9 cellular contexts compared by ENCODE assay signal in the genomic region with DNA sequence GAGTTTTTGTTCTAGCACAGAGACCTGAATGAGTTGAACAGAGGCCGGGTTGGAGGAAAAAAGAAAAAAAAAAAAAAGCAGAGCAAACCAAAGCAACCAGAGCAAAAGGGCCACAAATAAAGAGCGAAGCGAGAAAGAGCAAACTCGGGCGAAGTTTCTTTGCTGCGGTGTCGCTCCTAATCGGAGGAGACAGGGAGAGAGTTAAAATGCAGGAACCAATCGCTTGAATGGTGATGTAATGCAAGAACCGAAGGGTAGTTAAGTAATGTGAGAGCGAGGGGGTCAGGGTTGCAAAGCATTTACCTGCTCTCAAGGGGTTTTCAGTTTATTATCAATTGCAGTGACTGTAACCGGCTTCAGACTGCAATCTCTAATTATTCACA.
DNase-seq lines count a peak whose midpoint lies in the region; ATAC-seq and TF ChIP-seq lines count a peak whose summit lies in the region.
"Had no signal": no experiment of that assay in that cellular context is flagged by ENCODE, and none has a peak within 500 bp of the region (broad histone marks: within the 10 kb centered on the region; RNA-seq: fewer than 3 reads in every experiment).

No MANE protein-coding gene starts in this region.

- no peaks in the 10 kb centered on the region for H3F3A ChIP-seq in MM.1S (ENCODE audit: insufficient read depth, low read length)

- ATAC-seq in Right ventricle myocardium inferior (peak; percentile 44), left lung (peak; percentile 36), upper lobe of left lung (ENCODE audit: low FRiP score in 2 of 2) (peak in 1 of 2 donors; percentile 70), GM18502 (IDR thresholded peaks at IDR 0.05; ENCODE audit: poor library complexity, unreplicated experiment) (no peak)
- ATAC-seq in natural killer cell treated with Interleukin-12 subunit alpha and Interleukin-12 subunit beta and Interleukin-15 and Interleukin-18, amount 100 ng/mL, for 72 hours = no peak

- H3K36me3 Mint-ChIP-seq in natural killer cell treated with Interleukin-12 subunit alpha and Interleukin-12 subunit beta and Interleukin-15 and Interleukin-18, amount 100 ng/mL, for 72 hours = no peaks in the 10 kb centered on the region
- H3K36me3 Mint-ChIP-seq: activated naive CD4-positive, alpha-beta T cell treated with anti-CD3 and anti-CD28 coated beads, Interleukin-2, amount 50 U/mL, for 24 hours had no signal

- DNase-seq in Right ventricle myocardium inferior (ENCODE audit: missing footprints) (no peak), cardiac septum (ENCODE audit: low spot score) (no peak), cerebellar cortex (ENCODE audit: low spot score) (peak; percentile 51), left lung (no peak), upper lobe of left lung (no peak), MM.1S (no peak)
- no peak for DNase-seq in natural killer cell treated with Interleukin-12 subunit alpha and Interleukin-12 subunit beta and Interleukin-15 and Interleukin-18, amount 100 ng/mL, for 72 hours (ENCODE audit: low spot score)

- H2AFZ ChIP-seq in MM.1S (ENCODE audit: low read length) = no peak overlapping the region

- no peaks in the 10 kb centered on the region for H3K79me2 ChIP-seq in MM.1S (ENCODE audit: low read length)

- H3K27ac ChIP-seq in left lung = peak overlapping the region; percentile 83 to 89
- peak overlapping the region; percentile 74 to 88 (median 85) for H3K27ac ChIP-seq in upper lobe of left lung
- no peak overlapping the region for H3K27ac ChIP-seq in MM.1S (ENCODE audit: low read length)

- no peak overlapping the region for H3K4me2 ChIP-seq in MM.1S (ENCODE audit: low read depth, low read length)

- H3K27ac Mint-ChIP-seq in natural killer cell treated with Interleukin-12 subunit alpha and Interleukin-12 subunit beta and Interleukin-15 and Interleukin-18, amount 100 ng/mL, for 72 hours = no peak overlapping the region
- H3K27ac Mint-ChIP-seq: activated naive CD4-positive, alpha-beta T cell treated with anti-CD3 and anti-CD28 coated beads, Interleukin-2, amount 50 U/mL, for 24 hours had no signal

- peaks cover 19% of the 10 kb centered on the region in 2 donors for H3K27me3 Mint-ChIP-seq in natural killer cell treated with Interleukin-12 subunit alpha and Interleukin-12 subunit beta and Interleukin-15 and Interleukin-18, amount 100 ng/mL, for 72 hours

- no peaks in the 10 kb centered on the region for H3K27me3 ChIP-seq in left lung
- no peaks in the 10 kb centered on the region for H3K27me3 ChIP-seq in upper lobe of left lung
- H3K27me3 ChIP-seq in MM.1S (replicated peaks; ENCODE audit: insufficient read depth, low read length) = no peaks in the 10 kb centered on the region

- TF ChIP-seq CTCF in left lung (IDR thresholded peaks at IDR 0.05) (no peak), upper lobe of left lung (IDR thresholded peaks at IDR 0.05) (no peak), MM.1S (IDR thresholded peaks at IDR 0.05; ENCODE audit: low read length) (no peak)

- no peaks in the 10 kb centered on the region for H4K20me1 ChIP-seq in MM.1S (ENCODE audit: insufficient read depth, low read length)

- H3K9me3 Mint-ChIP-seq in natural killer cell treated with Interleukin-12 subunit alpha and Interleukin-12 subunit beta and Interleukin-15 and Interleukin-18, amount 100 ng/mL, for 72 hours = no peaks in the 10 kb centered on the region
- H3K9me3 Mint-ChIP-seq: activated naive CD4-positive, alpha-beta T cell treated with anti-CD3 and anti-CD28 coated beads, Interleukin-2, amount 50 U/mL, for 24 hours had no signal

- H3K36me3 ChIP-seq in left lung (no peaks in the 10 kb centered on the region), upper lobe of left lung (no peaks in the 10 kb centered on the region), MM.1S (replicated peaks; ENCODE audit: insufficient read depth, low read length) (no peaks in the 10 kb centered on the region)

- WGBS in upper lobe of left lung, 2 donors = 2 to 3% methylated on average over 11 to 12 of the region's 12 CpGs

- no peak for TF ChIP-seq POLR2A in upper lobe of left lung (IDR thresholded peaks at IDR 0.05)

- H3K9ac ChIP-seq in MM.1S (ENCODE audit: low read length) = no peak overlapping the region

- no peak for TF ChIP-seq EP300 in upper lobe of left lung (IDR thresholded peaks at IDR 0.05)

- no peaks in the 10 kb centered on the region for H3K9me3 ChIP-seq in left lung
- no peaks in the 10 kb centered on the region for H3K9me3 ChIP-seq in upper lobe of left lung
- no peaks in the 10 kb centered on the region for H3K9me3 ChIP-seq in MM.1S (replicated peaks; ENCODE audit: insufficient read depth, low read length)

- no peaks in the 10 kb centered on the region for H3K9me2 ChIP-seq in MM.1S (replicated peaks; ENCODE audit: insufficient read depth, low read length)

- intact Hi-C loops in Right ventricle myocardium inferior (cut with DNase I) (loop anchor here (5.0 to 10.0 kb wide), 4 partner anchors 59 to 279 kb away; no protein-coding TSS in a partner anchor), cardiac septum (cut with DNase I) (loop anchor here (2.0 to 5.0 kb wide), 3 partner anchors 64 to 278 kb away; no protein-coding TSS in a partner anchor), left lung (cut with DNase I) (no loop called here)

- H3K4me1 ChIP-seq in left lung (peaks cover 4 to 63% of the 10 kb centered on the region in 2 donors), upper lobe of left lung (peaks cover 17 to 25% (median 21%) of the 10 kb centered on the region in 4 donors), MM.1S (ENCODE audit: low read length) (no peaks in the 10 kb centered on the region)

- H3K4me3 ChIP-seq in left lung = peak overlapping the region; percentile 21 to 54
- H3K4me3 ChIP-seq in upper lobe of left lung = peak overlapping the region; percentile 34 to 55 (median 44)
- H3K4me3 ChIP-seq in MM.1S (ENCODE audit: low read length) = no peak overlapping the region

- H3K4me1 Mint-ChIP-seq in natural killer cell treated with Interleukin-12 subunit alpha and Interleukin-12 subunit beta and Interleukin-15 and Interleukin-18, amount 100 ng/mL, for 72 hours (ENCODE audit: low read depth in 2 of 2) = no peaks in the 10 kb centered on the region
- H3K4me1 Mint-ChIP-seq: activated naive CD4-positive, alpha-beta T cell treated with anti-CD3 and anti-CD28 coated beads, Interleukin-2, amount 50 U/mL, for 24 hours had no signal

- H3K4me3 Mint-ChIP-seq in natural killer cell treated with Interleukin-12 subunit alpha and Interleukin-12 subunit beta and Interleukin-15 and Interleukin-18, amount 100 ng/mL, for 72 hours = no peak overlapping the region
- H3K4me3 Mint-ChIP-seq: activated naive CD4-positive, alpha-beta T cell treated with anti-CD3 and anti-CD28 coated beads, Interleukin-2, amount 50 U/mL, for 24 hours had no signal

Comparison
In these comparisons a context has a peak if more than half of its experiments do, and no peak if none do; other contexts are left out.
1. ATAC-seq: peak in Right ventricle myocardium inferior (single experiment) and left lung (single experiment); none in natural killer cell treated with Interleukin-12 subunit alpha and Interleukin-12 subunit beta and Interleukin-15 and Interleukin-18, amount 100 ng/mL, for 72 hours (0 of 2) and GM18502 (single experiment).
2. intact Hi-C loops: an anchor here in Right ventricle myocardium inferior (5.0 to 10.0 kb wide) and cardiac septum (2.0 to 5.0 kb wide); none called in left lung.